Comparison of ENCODE assay signal across 2 cellular contexts in genomic region chr6:6804843-6805680, GRCh38.
TF ChIP-seq lines count a peak whose summit lies in the region.

No MANE protein-coding gene starts in this region.

TF ChIP-seq in HEK293, 187 proteins besides CTCF, POLR2A, EP300 and RAD21:
- TF ChIP-seq ZNF513 (tag by site-specific recombination; IDR thresholded peaks at IDR 0.05) = no peak
- TF ChIP-seq ZNF19 (tag by site-specific recombination; IDR thresholded peaks at IDR 0.05; ENCODE audit: low read depth) = no peak
- TF ChIP-seq GLIS2 (tag by site-specific recombination; IDR thresholded peaks at IDR 0.05) = no peak
- no peak for TF ChIP-seq ZNF701 (tag by site-specific recombination; IDR thresholded peaks at IDR 0.05)
- no peak for TF ChIP-seq ZNF530 (tag by site-specific recombination; IDR thresholded peaks at IDR 0.05; ENCODE audit: low read depth)
- TF ChIP-seq FEZF1 (tag by site-specific recombination; IDR thresholded peaks at IDR 0.05) = no peak
- no peak for TF ChIP-seq ZNF626 (tag by site-specific recombination; IDR thresholded peaks at IDR 0.05)
- no peak for TF ChIP-seq ZNF76 (tag by site-specific recombination; IDR thresholded peaks at IDR 0.05; ENCODE audit: borderline replicate concordance, low read depth)
- peak; percentile 85 for TF ChIP-seq ZNF580 (tag by site-specific recombination; IDR thresholded peaks at IDR 0.05)
- no peak for TF ChIP-seq ZNF792 (tag by site-specific recombination; IDR thresholded peaks at IDR 0.05)
- peak; percentile 55 for TF ChIP-seq SETDB1 (IDR thresholded peaks at IDR 0.05; ENCODE audit: insufficient read length, low read length)
- peak; percentile 91 for TF ChIP-seq ZNF280D (tag by site-specific recombination; IDR thresholded peaks at IDR 0.05)
- TF ChIP-seq ZNF549 (tag by site-specific recombination; IDR thresholded peaks at IDR 0.05) = no peak
- no peak for TF ChIP-seq ZNF48 (tag by site-specific recombination; IDR thresholded peaks at IDR 0.05)
- TF ChIP-seq ZNF639 (tag by site-specific recombination; IDR thresholded peaks at IDR 0.05) = no peak
- no peak for TF ChIP-seq MEIS1 (CRISPR knock-in tag; IDR thresholded peaks at IDR 0.05; ENCODE audit: borderline replicate concordance)

TF ChIP-seq in GM12878, 131 proteins besides CTCF, POLR2A, EP300 and RAD21 (continued from another document):
- TF ChIP-seq ASH2L (IDR thresholded peaks at IDR 0.05; ENCODE audit: borderline replicate concordance, low read depth) = no peak
TF ChIP-seq in GM12878: peak in this region for 3.
